In genomic region chrX:69291111-69291510, GRCh38 we compare ENCODE assay signal across 15 cellular contexts.
DNase-seq lines count a peak whose midpoint lies in the region; ATAC-seq and TF ChIP-seq lines count a peak whose summit lies in the region.
"Had no signal": no experiment of that assay in that cellular context is flagged by ENCODE, and none has a peak within 500 bp of the region (broad histone marks: within the 10 kb centered on the region; RNA-seq: fewer than 3 reads in every experiment).

No MANE protein-coding gene starts in this region.

- H3K9ac ChIP-seq in SK-N-MC (ENCODE audit: insufficient read length), result no peak overlapping the region
- H3K9ac ChIP-seq: BLaER1 treated with 17β-estradiol and CSF1 and Interleukin-3, amounts not matched to agents 10 nM and 100 nM had no signal

- H3K4me3 Mint-ChIP-seq in osteocyte (ENCODE audit: unreplicated experiment), result no peak overlapping the region
- H3K4me3 Mint-ChIP-seq: CD4-positive, alpha-beta T cell; IgD-negative memory B cell had no signal

- TF ChIP-seq CTCF in A673 (conservative IDR thresholded peaks at IDR 0.05; ENCODE audit: low read depth, low read length) (no peak), osteocyte (IDR thresholded peaks at IDR 0.05) (no peak)

- H3K36me3 ChIP-seq in A673 (ENCODE audit: insufficient read depth, low read length, poor library complexity, severe bottlenecking), result no peaks in the 10 kb centered on the region
- H3K36me3 ChIP-seq in SK-N-MC (ENCODE audit: insufficient read depth, low read length), result no peaks in the 10 kb centered on the region
- H3K36me3 ChIP-seq: BLaER1 treated with 17β-estradiol and CSF1 and Interleukin-3, amounts not matched to agents 10 nM and 100 nM; HAP-1 had no signal

- no peaks in the 10 kb centered on the region for H3K27me3 Mint-ChIP-seq in osteocyte (ENCODE audit: unreplicated experiment)
- H3K27me3 Mint-ChIP-seq: CD4-positive, alpha-beta T cell had no signal

- BruUV-seq in A673 (replicated peaks; lab: Mats Ljungman, UMichigan), result no TSS peak

- ATAC-seq in right cardiac atrium, result peak; percentile 37 to 62
- ATAC-seq: GM12878 had no signal

- intact Hi-C loops in A673 (cut with micrococcal nuclease; ENCODE audit: unreplicated experiment) (no loop called here), right cardiac atrium (cut with DNase I) (no loop called here)

- no peaks in the 10 kb centered on the region for H3K9me3 Mint-ChIP-seq in osteocyte (ENCODE audit: unreplicated experiment)
- H3K9me3 Mint-ChIP-seq: CD4-positive, alpha-beta T cell; IgD-negative memory B cell had no signal

- POLR2A ChIA-PET in A673 (lab: Charles Lee; ENCODE audit: low non-redundant PET), result no interaction called here

- H3K36me3 Mint-ChIP-seq in osteocyte (ENCODE audit: unreplicated experiment), result no peaks in the 10 kb centered on the region
- H3K36me3 Mint-ChIP-seq: IgD-negative memory B cell had no signal

- H3K4me1 Mint-ChIP-seq in osteocyte (ENCODE audit: unreplicated experiment), result no peaks in the 10 kb centered on the region

- peaks cover 81% of the 10 kb centered on the region for H3K4me1 ChIP-seq in A673 (ENCODE audit: insufficient read depth, low read length, poor library complexity, severe bottlenecking)
- peaks cover 4% of the 10 kb centered on the region for H3K4me1 ChIP-seq in right cardiac atrium (ENCODE audit: control insufficient read depth, insufficient read depth, low read length)

- 40% methylated on average over 4 of the region's 4 CpGs for WGBS in right cardiac atrium

- H3K27ac ChIP-seq in A673 (ENCODE audit: low read depth, low read length, poor library complexity, severe bottlenecking), result peak overlapping the region; percentile 93
- H3K27ac ChIP-seq in SK-N-MC, result peak overlapping the region; percentile 93
- no peak overlapping the region for H3K27ac ChIP-seq in right cardiac atrium (ENCODE audit: low read length)
- H3K27ac ChIP-seq: BLaER1 treated with 17β-estradiol and CSF1 and Interleukin-3, amounts not matched to agents 10 nM and 100 nM had no signal

- CTCF ChIA-PET in A673 (lab: Charles Lee), result interaction anchor here (0.7 kb wide), 1 partner anchor 463 kb away, joined by 3 read pairs; no protein-coding TSS in a partner anchor

- DNase-seq in A673 (ENCODE audit: low spot score) (no peak), AG20443 (ENCODE audit: low spot score) (peak; percentile 26), SK-N-MC (ENCODE audit: low read depth, low spot score) (no peak), right cardiac atrium (peak in 1 of 3 donors; percentile 60), NCI-H2081 treated with DMSO at 0.1 percent for 48 hours (lab: John Stamatoyannopoulos, UW) (no peak), osteocyte (ENCODE audit: extremely low spot score, unreplicated experiment) (no peak), OCI-M2 (lab: John Stamatoyannopoulos, UW; ENCODE audit: unreplicated experiment) (no peak)
- DNase-seq: AML-193; Calu3; CD4-positive, alpha-beta T cell; DMS 273 treated with DMSO at 0.1 percent for 48 hours had no signal

- no peak overlapping the region for H3K4me3 ChIP-seq in A673 (ENCODE audit: low read depth, low read length, poor library complexity, severe bottlenecking)
- no peak overlapping the region for H3K4me3 ChIP-seq in SK-N-MC
- no peak overlapping the region for H3K4me3 ChIP-seq in right cardiac atrium (ENCODE audit: low read length)
- H3K4me3 ChIP-seq: BLaER1 treated with 17β-estradiol and CSF1 and Interleukin-3, amounts not matched to agents 10 nM and 100 nM; GM12878; HAP-1 had no signal

- H3K9me3 ChIP-seq in A673 (ENCODE audit: low read depth, low read length, poor library complexity, severe bottlenecking), result no peaks in the 10 kb centered on the region
- no peaks in the 10 kb centered on the region for H3K9me3 ChIP-seq in SK-N-MC (ENCODE audit: low read depth, low read length)
- H3K9me3 ChIP-seq in right cardiac atrium (ENCODE audit: control insufficient read depth, low read length), result no peaks in the 10 kb centered on the region
- H3K9me3 ChIP-seq: BLaER1 treated with 17β-estradiol and CSF1 and Interleukin-3, amounts not matched to agents 10 nM and 100 nM; HAP-1 had no signal

- H3K27me3 ChIP-seq in A673 (replicated peaks; ENCODE audit: insufficient read depth, low read depth, low read length, poor library complexity) (no peaks in the 10 kb centered on the region), right cardiac atrium (ENCODE audit: control insufficient read depth, insufficient read depth) (no peaks in the 10 kb centered on the region)

- no peak overlapping the region for H3K27ac Mint-ChIP-seq in osteocyte (ENCODE audit: unreplicated experiment)
- H3K27ac Mint-ChIP-seq: CD4-positive, alpha-beta T cell; IgD-negative memory B cell had no signal
